In genomic region chr17:12867726-12868125, GRCh38 we compare ENCODE assay signal across 20 cellular contexts.
"Had no signal": no experiment of that assay in that cellular context is flagged by ENCODE, and none has a peak within 500 bp of the region (broad histone marks: within the 10 kb centered on the region; RNA-seq: fewer than 3 reads in every experiment).

No MANE protein-coding gene starts in this region.

- ATAC-seq: Panc1, PC-3, SK-N-SH treated with all-trans-retinoic acid at 6 μM for 48 hours had no signal

- H3K4me3 ChIP-seq: SJCRH30 had no signal

- H3K4me1 ChIP-seq: SJCRH30 had no signal

- H3K36me3 ChIP-seq: SJCRH30 had no signal

- DNase-seq: KBM-7; NCI-H1092; NCI-H1105 treated with DMSO at 0.1 percent for 48 hours; NCI-H1417 treated with DMSO at 0.1 percent for 48 hours; NCI-H146; NCI-H1694 treated with DMSO at 0.1 percent for 48 hours; NCI-H1930; NCI-H2081; NCI-H2107; NCI-H2227 treated with DMSO at 0.1 percent for 48 hours; NCI-H524; NCI-H526 treated with DMSO at 0.1 percent for 48 hours; NCI-H748 treated with DMSO at 0.1 percent for 48 hours; NK-92 treated with Interleukin-12 subunit alpha and Interleukin-12 subunit beta, amount 100 ng/mL, for 24 hours; PC-3; SHP77 treated with DMSO at 0.1 percent for 48 hours; SJCRH30 had no signal

- H3K27ac ChIP-seq: RWPE1, SJCRH30 had no signal
